Comparison of ENCODE assay signal across 17 cellular contexts in genomic region chr2:18047114-18047695, GRCh38.
DNase-seq lines count a peak whose midpoint lies in the region.
"Had no signal": no experiment of that assay in that cellular context is flagged by ENCODE, and none has a peak within 500 bp of the region (broad histone marks: within the 10 kb centered on the region; RNA-seq: fewer than 3 reads in every experiment).

No MANE protein-coding gene starts in this region.

- peaks cover 9% of the 10 kb centered on the region for H3K27me3 ChIP-seq in adipocyte (replicated peaks; ENCODE audit: control insufficient read depth, insufficient read depth, low read length)
- H3K27me3 ChIP-seq: BLaER1 treated with 17β-estradiol and CSF1 and Interleukin-3, amounts not matched to agents 10 nM and 100 nM; dorsolateral prefrontal cortex; stomach had no signal

- no peak overlapping the region for H3K9ac ChIP-seq in adipocyte (ENCODE audit: low read length)
- H3K9ac ChIP-seq: BLaER1 treated with 17β-estradiol and CSF1 and Interleukin-3, amounts not matched to agents 10 nM and 100 nM had no signal

- H3K9me3 ChIP-seq in adipocyte (ENCODE audit: control insufficient read depth, low read length): no peaks in the 10 kb centered on the region
- H3K9me3 ChIP-seq: stomach had no signal

- no peaks in the 10 kb centered on the region for H3K36me3 ChIP-seq in adipocyte (ENCODE audit: control insufficient read depth, insufficient read depth, low read length, severe bottlenecking)
- H3K36me3 ChIP-seq: BLaER1 treated with 17β-estradiol and CSF1 and Interleukin-3, amounts not matched to agents 10 nM and 100 nM; stomach had no signal

- peak overlapping the region; percentile 23 for H3K27ac ChIP-seq in substantia nigra (ENCODE audit: low read depth, low read length, poor library complexity, severe bottlenecking)
- H3K27ac ChIP-seq: BLaER1 treated with 17β-estradiol and CSF1 and Interleukin-3, amounts not matched to agents 10 nM and 100 nM had no signal

- no peaks in the 10 kb centered on the region for H3K4me1 ChIP-seq in adipocyte (ENCODE audit: control insufficient read depth, insufficient read depth, low read length)

- DNase-seq in MV-4-11 (lab: John Stamatoyannopoulos, UW) (peak; percentile 44), adipocyte (ENCODE audit: low read depth) (peak; percentile 40), hippocampal formation (lab: John Stamatoyannopoulos, UW) (peak; percentile 2 to 11), substantia nigra (lab: John Stamatoyannopoulos, UW) (peak in 11 of 49 donors; percentile 2 to 19 (median 8)), hepatic stellate cell (ENCODE audit: low spot score) (no peak), GOT3 (lab: John Stamatoyannopoulos, UW) (no peak), HuH-7 (ENCODE audit: low spot score) (no peak)
- DNase-seq: activated B cell treated with CpG ODN at 0.5 μM for 24 hours; activated CD8-positive, alpha-beta memory T cell treated with anti-CD3 and anti-CD28 coated beads, Interleukin-2, amount 50 U/mL, for 4 hours; activated naive CD4-positive, alpha-beta T cell treated with Interleukin-2 at 50 U/mL for 16 hours; DMS53; NCI-H1092 treated with DMSO at 0.1 percent for 48 hours; NCI-H2227 treated with DMSO at 0.1 percent for 48 hours; occipital lobe; stomach had no signal

- H3K4me3 ChIP-seq in adipocyte (ENCODE audit: low read length): no peak overlapping the region
- H3K4me3 ChIP-seq: BLaER1 treated with 17β-estradiol and CSF1 and Interleukin-3, amounts not matched to agents 10 nM and 100 nM; stomach had no signal

Comparison
In these comparisons a context has a peak if more than half of its experiments do, and no peak if none do; other contexts are left out.
1. DNase-seq: peak in MV-4-11 (single experiment), adipocyte (single experiment) and hippocampal formation (2 of 2); none in hepatic stellate cell (single experiment), GOT3 (single experiment) and HuH-7 (single experiment).